Comparison of ENCODE assay signal across 8 cellular contexts in genomic region chr17:39636927-39637736, GRCh38. TPM values are rescaled to one million over a fixed set of nuclear protein-coding genes. Genes with fewer than 3 reads are reported as not detected.
A peak's percentile ranks its signal among the peaks of the same experiment; 100 is the strongest.
DNase-seq lines count a peak whose midpoint lies in the region; ATAC-seq and TF ChIP-seq lines count a peak whose summit lies in the region.

TSS of gene STARD3 (plus strand) at chr17:39637144. CDS start at chr17:39653532, 16,388 bp downstream.

- H3K9me3 ChIP-seq in DND-41 (ENCODE audit: insufficient read depth, low read length, severe bottlenecking): no peaks in the 10 kb centered on the region
- H3K9me3 ChIP-seq in Loucy (ENCODE audit: insufficient read depth, low read depth, low read length): no peaks in the 10 kb centered on the region
- no peaks in the 10 kb centered on the region for H3K9me3 ChIP-seq in SJCRH30 (replicated peaks)
- no peaks in the 10 kb centered on the region for H3K9me3 ChIP-seq in neural progenitor cell (ENCODE audit: low read depth)
- no peaks in the 10 kb centered on the region for H3K9me3 ChIP-seq in stomach

- peak within 1 kb of the TSS; percentile 82 for H3K4me2 ChIP-seq in DND-41 (ENCODE audit: insufficient read depth, low read length)
- H3K4me2 ChIP-seq in Loucy (ENCODE audit: low read depth, low read length, poor library complexity, severe bottlenecking): peak within 1 kb of the TSS; percentile 95
- peak within 1 kb of the TSS; percentile 88 for H3K4me2 ChIP-seq in neural progenitor cell

- DNase-seq in DND-41 (peak; percentile 91), SJCRH30 (peak; percentile 86 to 89), activated gamma-delta T cell treated with Interleukin-2 at 50 U/mL for 16 hours (peak; percentile 90), foreskin fibroblast (peak; percentile 84 to 96), neural progenitor cell (ENCODE audit: low spot score) (peak; percentile 96), stomach (peak; percentile 95)

- no peaks in the 10 kb centered on the region for H3K36me3 Mint-ChIP-seq in neural progenitor cell

- H4K20me1 ChIP-seq in DND-41 (ENCODE audit: insufficient read depth, low read length) (peaks cover 31% of the 10 kb centered on the region), Loucy (ENCODE audit: insufficient read depth, low read length, poor library complexity, severe bottlenecking) (peaks cover 20% of the 10 kb centered on the region), neural progenitor cell (ENCODE audit: low read depth) (peaks cover 44% of the 10 kb centered on the region)

- TF ChIP-seq CTCF in DND-41 (IDR thresholded peaks at IDR 0.05; ENCODE audit: borderline replicate concordance, extremely low read depth, low read length, poor library complexity, severe bottlenecking) (peak; percentile 23), Loucy (conservative IDR thresholded peaks at IDR 0.05; ENCODE audit: low read length) (no peak), foreskin fibroblast (IDR thresholded peaks at IDR 0.05; ENCODE audit: low read depth, low read length) (peak; percentile 3), neural progenitor cell (IDR thresholded peaks at IDR 0.05) (peak; percentile 19), stomach (IDR thresholded peaks at IDR 0.05) (no peak)

- H3K36me3 ChIP-seq in DND-41 (ENCODE audit: insufficient read depth, low read length) (peaks cover 12% of the 10 kb centered on the region), Loucy (ENCODE audit: insufficient read depth, low read length) (no peaks in the 10 kb centered on the region), SJCRH30 (no peaks in the 10 kb centered on the region), neural progenitor cell (no peaks in the 10 kb centered on the region), stomach (no peaks in the 10 kb centered on the region)

- H3K79me2 ChIP-seq in DND-41 (ENCODE audit: insufficient read depth, low read length) (peaks cover 52% of the 10 kb centered on the region), Loucy (ENCODE audit: insufficient read depth, low read length) (peaks cover 50% of the 10 kb centered on the region), neural progenitor cell (ENCODE audit: low read depth) (peaks cover 45% of the 10 kb centered on the region)

- H3K4me1 ChIP-seq in DND-41 (ENCODE audit: insufficient read depth, low read length) (peaks cover 38% of the 10 kb centered on the region), Loucy (ENCODE audit: insufficient read depth, low read length, poor library complexity, severe bottlenecking) (peaks cover 60% of the 10 kb centered on the region), SJCRH30 (peaks cover 4% of the 10 kb centered on the region; the same call in 1 of the 2 replicates), neural progenitor cell (peaks cover 36% of the 10 kb centered on the region), stomach (peaks cover 34 to 82% (median 76%) of the 10 kb centered on the region in 4 donors)

- H3K27ac ChIP-seq in DND-41 (ENCODE audit: low read length) (peak within 1 kb of the TSS; percentile 82), SJCRH30 (peak within 1 kb of the TSS; percentile 81), neural progenitor cell (no peak within 1 kb of the TSS), stomach (peak within 1 kb of the TSS; percentile 85 to 97 (median 93))

- no peak for TF ChIP-seq POLR2A in stomach (IDR thresholded peaks at IDR 0.05)

- peaks cover 49% of the 10 kb centered on the region for H3K4me1 Mint-ChIP-seq in neural progenitor cell

- no peaks in the 10 kb centered on the region for H3K27me3 ChIP-seq in DND-41 (ENCODE audit: insufficient read depth, low read length, poor library complexity)
- no peaks in the 10 kb centered on the region for H3K27me3 ChIP-seq in Loucy (ENCODE audit: insufficient read depth, low read length, poor library complexity, severe bottlenecking)
- H3K27me3 ChIP-seq in SJCRH30: no peaks in the 10 kb centered on the region
- no peaks in the 10 kb centered on the region for H3K27me3 ChIP-seq in neural progenitor cell
- peaks cover 0 to 14% (median 0%) of the 10 kb centered on the region in 3 donors for H3K27me3 ChIP-seq in stomach

- H2AFZ ChIP-seq in DND-41 (ENCODE audit: low read depth, low read length): peak within 1 kb of the TSS; percentile 82
- peak within 1 kb of the TSS; percentile 85 for H2AFZ ChIP-seq in Loucy (ENCODE audit: low read length)
- H2AFZ ChIP-seq in neural progenitor cell (replicated peaks): peak within 1 kb of the TSS; percentile 77

- H3K27ac Mint-ChIP-seq in neural progenitor cell: peak within 1 kb of the TSS; percentile 46

- intact Hi-C loops in stomach (cut with DNase I; ENCODE audit: low total_unique reads): no loop called here

- TF ChIP-seq EP300 in stomach (IDR thresholded peaks at IDR 0.05): no peak

- H3K9me3 Mint-ChIP-seq in neural progenitor cell: no peaks in the 10 kb centered on the region

- H3F3A ChIP-seq in Loucy (ENCODE audit: low read depth) (no peaks in the 10 kb centered on the region), neural progenitor cell (ENCODE audit: low read depth) (peaks cover 21% of the 10 kb centered on the region)

- H3K9me2 ChIP-seq in Loucy (replicated peaks; ENCODE audit: low read depth, low read length): no peaks in the 10 kb centered on the region

- peak within 1 kb of the TSS; percentile 90 for H3K4me3 Mint-ChIP-seq in neural progenitor cell

- H3K9ac ChIP-seq in DND-41 (ENCODE audit: low read depth, low read length) (peak within 1 kb of the TSS; percentile 74), Loucy (ENCODE audit: low read depth, low read length, poor library complexity, severe bottlenecking) (peak within 1 kb of the TSS; percentile 85), neural progenitor cell (peak within 1 kb of the TSS; percentile 31)

- H3K27me3 Mint-ChIP-seq in neural progenitor cell (ENCODE audit: insufficient read depth, low read depth): peaks cover 3% of the 10 kb centered on the region

- WGBS in stomach, 5 donors: 0 to 1% (median 0%) methylated on average over 32 to 69 of the region's 69 CpGs

- H3K4me3 ChIP-seq in DND-41 (ENCODE audit: low read depth in 1 of 2, low read length in 2 of 2) (peak within 1 kb of the TSS; percentile 80 to 88), Loucy (ENCODE audit: low read length, poor library complexity, severe bottlenecking) (peak within 1 kb of the TSS; percentile 87), SJCRH30 (peak within 1 kb of the TSS; percentile 89), foreskin fibroblast (ENCODE audit: low read depth in 1 of 2, low read length in 2 of 2) (peak within 1 kb of the TSS; percentile 81 to 97), neural progenitor cell (peak within 1 kb of the TSS; percentile 67), stomach (peak within 1 kb of the TSS; percentile 78 to 94 (median 87))

- peak; percentile 90 for ATAC-seq in DND-41 (ENCODE audit: insufficient read depth, low read depth)
- peak; percentile 71 for ATAC-seq in GM21786 (IDR thresholded peaks at IDR 0.05; ENCODE audit: unreplicated experiment)

RNA-seq across cellular contexts. Expression of gene STARD3, which starts in this region (rescaled TPM):
- total RNA-seq in SJCRH30 (2014; rRNA removed; shearing (Covaris generic)): 21.8 and 22.7 TPM in 2 replicates
- 21.5 and 54.9 TPM in 2 replicates for total RNA-seq in neural progenitor cell (ENCODE audit: low replicate concordance)
- total RNA-seq in stomach: 1,000 to 10,000 TPM in 1 of 5 donors, 100 to 1,000 TPM in 1, 10 to 100 TPM in 3; 26.4 to 1,091 (median 72.1) TPM
- polyA plus RNA-seq in stomach: 10 to 100 TPM; 28.1 to 53.5 (median 30.8) TPM

Comparison
In these comparisons a context has a peak if more than half of its experiments do, and no peak if none do; other contexts are left out.
1. H3K9ac ChIP-seq: peak in every context shown above with its lines; median percentile 85 in Loucy; 74 in DND-41; 31 in neural progenitor cell.
2. CTCF ChIP-seq: peak in DND-41 (single experiment), foreskin fibroblast (single experiment) and neural progenitor cell (single experiment); none in Loucy (single experiment) and stomach (0 of 7).
3. Peak in every context shown above with its lines, with median percentiles within 50 percentile points of each other: DNase-seq, H2AFZ ChIP-seq, H3K4me2 ChIP-seq and H3K4me3 ChIP-seq.